20 cellular contexts compared by ENCODE assay signal in the genomic region with DNA sequence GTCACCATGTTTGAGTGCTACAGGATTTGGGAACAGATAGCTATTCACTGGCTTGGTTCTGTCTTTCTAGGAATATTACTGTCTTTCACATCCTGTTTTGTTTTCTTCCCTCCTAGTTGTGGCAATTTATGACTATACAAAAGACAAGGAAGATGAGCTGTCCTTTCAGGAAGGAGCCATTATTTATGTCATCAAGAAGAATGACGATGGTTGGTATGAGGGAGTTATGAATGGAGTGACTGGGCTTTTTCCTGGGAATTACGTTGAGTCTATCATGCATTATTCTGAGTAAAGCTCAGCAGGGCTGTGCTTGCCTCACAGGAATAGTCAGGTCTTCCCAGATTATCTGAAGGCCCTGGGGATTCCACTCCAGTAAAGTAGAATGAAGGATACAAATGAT.
DNase-seq lines count a peak whose midpoint lies in the region; ATAC-seq and TF ChIP-seq lines count a peak whose summit lies in the region.
"Had no signal": no experiment of that assay in that cellular context is flagged by ENCODE, and none has a peak within 500 bp of the region (broad histone marks: within the 10 kb centered on the region; RNA-seq: fewer than 3 reads in every experiment).

No MANE protein-coding gene starts in this region.

- dilution Hi-C loops in IMR-90 (cut with HindIII; ENCODE audit: low sequenced_read_pairs, unreplicated experiment): no loop called here

- H4K20me1 ChIP-seq in IMR-90 (ENCODE audit: insufficient read depth, low read length): no peaks in the 10 kb centered on the region

- peak; percentile 65 for DNase-seq in AG20443 (ENCODE audit: low spot score)
- DNase-seq in IMR-90: peak; percentile 49
- peak; percentile 40 for DNase-seq in kidney tubule cell (ENCODE audit: low spot score)
- DNase-seq in spleen: no peak
- DNase-seq in left ventricle myocardium superior: no peak
- no peak for DNase-seq in substantia nigra (lab: John Stamatoyannopoulos, UW)
- no peak for DNase-seq in NCI-H510A treated with DMSO at 0.1 percent for 48 hours (lab: John Stamatoyannopoulos, UW)
- DNase-seq: activated naive CD4-positive, alpha-beta T cell treated with Interleukin-2 at 50 U/mL for 16 hours; AML-193; DMS153; effector CD8-positive, alpha-beta T cell; NCI-H1105 treated with DMSO at 0.1 percent for 48 hours; NCI-H524 treated with DMSO at 0.1 percent for 48 hours; nucleus accumbens; stimulated activated CD4-positive, alpha-beta T cell treated with anti-CD3 and anti-CD28 coated beads, Interleukin-4, amount 100 ng/mL, for 4 hours; T-helper 1 cell had no signal

- BruUV-seq in IMR-90 (replicated peaks; lab: Mats Ljungman, UMichigan): no TSS peak

- no peak overlapping the region for H4K91ac ChIP-seq in IMR-90 (ENCODE audit: insufficient read depth, low read depth, low read length)

- in situ Hi-C loops in IMR-90 (cut with MboI; ENCODE audit: low sequenced_read_pairs): no loop called here

- H3K27me3 ChIP-seq in IMR-90 (ENCODE audit: control insufficient read depth, insufficient read depth, low read length) (no peaks in the 10 kb centered on the region), spleen (replicated peaks in 1 of 7) (no peaks in the 10 kb centered on the region)

- no peak for TF ChIP-seq RAD21 in IMR-90 (IDR thresholded peaks at IDR 0.05; ENCODE audit: low read length)

- no peak overlapping the region for H2AK9ac ChIP-seq in IMR-90 (replicated peaks; ENCODE audit: low read depth, low read length, poor library complexity)

- peaks cover 34% of the 10 kb centered on the region for H3K36me3 Mint-ChIP-seq in dendritic cell treated with granulocyte-macrophage colony-stimulating factor and Interleukin-4, amounts not matched to agents 40 ng/mL and 50 ng/mL, for 4 days (ENCODE audit: low read depth)

- CTCF ChIA-PET in IMR-90 (lab: Yijun Ruan, JAX): no interaction called here

- ATAC-seq in IMR-90 (ENCODE audit: low read depth) (peak; percentile 32; the same call in 1 of the 2 replicates), left ventricle myocardium superior (no peak)
- ATAC-seq: Panc1, sciatic nerve had no signal

- H3K9ac ChIP-seq in IMR-90 (ENCODE audit: low read depth, low read length): no peak overlapping the region

- TF ChIP-seq CTCF in IMR-90 (conservative IDR thresholded peaks at IDR 0.05; ENCODE audit: low read depth, low read length) (no peak), spleen (IDR thresholded peaks at IDR 0.05 in 8 of 11, conservative IDR thresholded peaks at IDR 0.05 in 3 of 11) (no peak)

- no peak overlapping the region for H3K23ac ChIP-seq in IMR-90 (ENCODE audit: low read depth, low read length)

- H3K79me1 ChIP-seq in IMR-90 (ENCODE audit: low read depth in 1 of 2, low read length in 2 of 2): peaks cover 7 to 23% of the 10 kb centered on the region in 2 experiments

- no peak overlapping the region for H3K4me2 ChIP-seq in IMR-90 (ENCODE audit: low read depth, low read length)

- no peak overlapping the region for H4K8ac ChIP-seq in IMR-90 (ENCODE audit: low read depth in 2 of 2, low read length in 2 of 2)

- H3K18ac ChIP-seq in IMR-90 (ENCODE audit: low read depth, low read length): no peak overlapping the region

- H3K4me1 Mint-ChIP-seq in dendritic cell treated with granulocyte-macrophage colony-stimulating factor and Interleukin-4, amounts not matched to agents 40 ng/mL and 50 ng/mL, for 4 days (ENCODE audit: low read depth): peaks cover 7% of the 10 kb centered on the region

- H4K5ac ChIP-seq in IMR-90 (ENCODE audit: low read depth, low read length): no peak overlapping the region

- H3K36me3 ChIP-seq in IMR-90 (ENCODE audit: control insufficient read depth, insufficient read depth, low read length) (peaks cover 3% of the 10 kb centered on the region), spleen (peaks cover 0 to 42% (median 9%) of the 10 kb centered on the region in 6 donors)

- no peak overlapping the region for H2AK5ac ChIP-seq in IMR-90 (ENCODE audit: low read depth, low read length)

- intact Hi-C loops in IMR-90 (cut with micrococcal nuclease): loop anchor here (10.0 kb wide), 1 partner anchor 162 kb away; no protein-coding TSS in a partner anchor
- intact Hi-C loops in dendritic cell treated with granulocyte-macrophage colony-stimulating factor and Interleukin-4, amounts not matched to agents 40 ng/mL and 50 ng/mL, for 4 days (cut with micrococcal nuclease): no loop called here
- intact Hi-C loops in spleen (cut with DNase I; ENCODE audit: low total_unique reads): no loop called here
- intact Hi-C loops in left ventricle myocardium superior (cut with micrococcal nuclease): no loop called here

- H3K4ac ChIP-seq in IMR-90 (ENCODE audit: low read depth, low read length): no peak overlapping the region

- H3K4me3 ChIP-seq in IMR-90 (ENCODE audit: insufficient read depth, low read depth, low read length) (no peak overlapping the region), spleen (no peak overlapping the region)

- no peak overlapping the region for H2BK15ac ChIP-seq in IMR-90 (ENCODE audit: low read depth, low read length)

- TF ChIP-seq POLR2A in IMR-90 (IDR thresholded peaks at IDR 0.05; ENCODE audit: low read depth, low read length): no peak
- TF ChIP-seq POLR2A in spleen (IDR thresholded peaks at IDR 0.05): no peak

- no peak overlapping the region for H3K14ac ChIP-seq in IMR-90 (replicated peaks; ENCODE audit: low read depth, low read length)

- no peak overlapping the region for H3K56ac ChIP-seq in IMR-90 (ENCODE audit: extremely low read depth, insufficient read depth, low read length)

- H2BK120ac ChIP-seq in IMR-90 (ENCODE audit: low read depth, low read length): no peak overlapping the region

- no peak overlapping the region for H2AFZ ChIP-seq in IMR-90 (replicated peaks; ENCODE audit: low read length, poor library complexity)

- WGBS in IMR-90 (ENCODE audit: extremely low coverage in 2 of 2, insufficient read length in 1 of 2), 2 experiments: no CpG with 5 or more reads among the region's 2 CpGs
- WGBS in spleen, 5 donors: 73 to 88% (median 79%) methylated on average over 2 of the region's 2 CpGs

- POLR2A ChIA-PET in IMR-90 (lab: Charles Lee; ENCODE audit: unreplicated experiment): interaction anchor here (0.6 kb wide), 1 partner anchor 94 kb away, joined by 4 read pairs; no protein-coding TSS in a partner anchor

- H3K9me1 ChIP-seq in IMR-90 (ENCODE audit: insufficient read depth, low read length): peaks cover 5% of the 10 kb centered on the region; the same call in 1 of the 2 replicates

- no peaks in the 10 kb centered on the region for H3K27me3 Mint-ChIP-seq in dendritic cell treated with granulocyte-macrophage colony-stimulating factor and Interleukin-4, amounts not matched to agents 40 ng/mL and 50 ng/mL, for 4 days
- H3K27me3 Mint-ChIP-seq: type B pancreatic cell had no signal

- no peak overlapping the region for H2BK5ac ChIP-seq in IMR-90 (ENCODE audit: low read depth, low read length, poor library complexity, severe bottlenecking)

- H3K9me3 ChIP-seq in IMR-90 (ENCODE audit: control insufficient read depth, insufficient read depth, low read length): no peaks in the 10 kb centered on the region
- no peaks in the 10 kb centered on the region for H3K9me3 ChIP-seq in spleen

- H3K4me1 ChIP-seq in IMR-90 (ENCODE audit: control insufficient read depth, insufficient read depth, low read length) (no peaks in the 10 kb centered on the region), spleen (no peaks in the 10 kb centered on the region)

- peak overlapping the region; percentile 22 for H3K27ac Mint-ChIP-seq in dendritic cell treated with granulocyte-macrophage colony-stimulating factor and Interleukin-4, amounts not matched to agents 40 ng/mL and 50 ng/mL, for 4 days
- H3K27ac Mint-ChIP-seq: type B pancreatic cell had no signal

- H2BK20ac ChIP-seq in IMR-90 (ENCODE audit: low read depth, low read length): no peak overlapping the region

- H3K4me3 Mint-ChIP-seq in dendritic cell treated with granulocyte-macrophage colony-stimulating factor and Interleukin-4, amounts not matched to agents 40 ng/mL and 50 ng/mL, for 4 days: no peak overlapping the region
- H3K4me3 Mint-ChIP-seq: type B pancreatic cell had no signal

- H3K27ac ChIP-seq in IMR-90 (ENCODE audit: insufficient read depth, low read length): no peak overlapping the region
- H3K27ac ChIP-seq in spleen: no peak overlapping the region
- no peak overlapping the region for H3K27ac ChIP-seq in substantia nigra (ENCODE audit: low read depth, low read length, poor library complexity, severe bottlenecking)

- H3K9me3 Mint-ChIP-seq in dendritic cell treated with granulocyte-macrophage colony-stimulating factor and Interleukin-4, amounts not matched to agents 40 ng/mL and 50 ng/mL, for 4 days: no peaks in the 10 kb centered on the region
- H3K9me3 Mint-ChIP-seq: type B pancreatic cell had no signal

TF ChIP-seq in IMR-90, 13 proteins besides CTCF, POLR2A, EP300 and RAD21:
- TF ChIP-seq NFE2L2 (IDR thresholded peaks at IDR 0.05; ENCODE audit: low read depth, low read length) (peak; percentile 44; the same call in 1 of the 2 replicates), SMC3 (IDR thresholded peaks at IDR 0.05; ENCODE audit: low read depth, low read length) (no peak), FOS (IDR thresholded peaks at IDR 0.05; ENCODE audit: low read depth, low read length) (no peak)
TF ChIP-seq in IMR-90: peak in this region for 1.

Comparison
In these comparisons a context has a peak if more than half of its experiments do, and no peak if none do; other contexts are left out.
1. DNase-seq: peak in AG20443 (single experiment), IMR-90 (single experiment) and kidney tubule cell (single experiment); none in spleen (single experiment), left ventricle myocardium superior (single experiment), substantia nigra (0 of 49) and NCI-H510A treated with DMSO at 0.1 percent for 48 hours (single experiment).